Comparison of ENCODE assay signal across 8 cellular contexts in genomic region chr6:42891199-42891722, GRCh38. TPM values are rescaled to one million over a fixed set of nuclear protein-coding genes. Genes with fewer than 3 reads are reported as not detected.
DNase-seq lines count a peak whose midpoint lies in the region; ATAC-seq and TF ChIP-seq lines count a peak whose summit lies in the region.

No MANE protein-coding gene starts in this region.

- H3K4me3 ChIP-seq in left ventricle myocardium inferior (peak overlapping the region; percentile 97), skeletal muscle cell (ENCODE audit: low read depth, low read length) (peak overlapping the region; percentile 81)

- intact Hi-C loops in left ventricle myocardium inferior (cut with micrococcal nuclease), result no loop called here

- TF ChIP-seq CTCF in GM13976 (IDR thresholded peaks at IDR 0.05; ENCODE audit: borderline replicate concordance, control extremely low read depth, extremely low read depth, insufficient read depth, missing control alignments) (no peak), WTC11 (IDR thresholded peaks at IDR 0.05) (no peak), left ventricle myocardium inferior (IDR thresholded peaks at IDR 0.05; ENCODE audit: borderline replicate concordance) (no peak), GM20000 (IDR thresholded peaks at IDR 0.05; ENCODE audit: extremely low read depth, missing control alignments) (no peak)

- in situ Hi-C loops in GM13976 (cut with MboI; ENCODE audit: low sequenced_read_pairs, unreplicated experiment), result no loop called here

- H3K36me3 Mint-ChIP-seq in WTC11, result peaks cover 15% of the 10 kb centered on the region

- H3K4me1 Mint-ChIP-seq in WTC11, result peaks cover 13% of the 10 kb centered on the region

- DNase-seq in GM13976 (ENCODE audit: low spot score) (peak; percentile 2), WTC11 (ENCODE audit: low spot score) (no peak), left ventricle myocardium inferior (no peak), skeletal muscle cell (ENCODE audit: low read depth) (no peak), islet precursor cell (no peak), GM20000 (ENCODE audit: low spot score) (no peak)

- peak overlapping the region; percentile 87 for H3K4me3 Mint-ChIP-seq in WTC11

- no peaks in the 10 kb centered on the region for H3K9me3 Mint-ChIP-seq in WTC11

- H3K4me1 ChIP-seq in left ventricle myocardium inferior, result peaks cover 38% of the 10 kb centered on the region

- no peaks in the 10 kb centered on the region for H3K27me3 Mint-ChIP-seq in WTC11 (ENCODE audit: low read depth)

- POLR2A ChIA-PET in WTC11 (lab: Charles Lee), result interaction anchor here (0.8 to 2.4 kb wide), 5 partner anchors 11 to 356 kb away, joined by 3 to 19 read pairs (median 4); partner anchors contain the start of genes PPP2R5D, RPL7L1 and TBCC

- peak overlapping the region; percentile 95 for H3K27ac ChIP-seq in left ventricle myocardium inferior (replicated peaks)

- no peak for ATAC-seq in WTC11
- no peak for ATAC-seq in GM21515 (IDR thresholded peaks at IDR 0.05; ENCODE audit: unreplicated experiment)
- no peak for ATAC-seq in GM19463 (IDR thresholded peaks at IDR 0.05; ENCODE audit: unreplicated experiment)

- CTCF ChIA-PET in WTC11 (lab: Charles Lee), result interaction anchor here (0.6 to 2.0 kb wide), 4 partner anchors 10 to 229 kb away, joined by 3 to 6 read pairs (median 4); no protein-coding TSS in a partner anchor

- H3K27ac Mint-ChIP-seq in WTC11, result peak overlapping the region; percentile 89

- no peaks in the 10 kb centered on the region for H3K9me3 ChIP-seq in left ventricle myocardium inferior (replicated peaks)

- H3K27me3 ChIP-seq in left ventricle myocardium inferior (ENCODE audit: low read depth), result no peaks in the 10 kb centered on the region

- H3K36me3 ChIP-seq in left ventricle myocardium inferior, result peaks cover 20% of the 10 kb centered on the region

TF ChIP-seq in WTC11, 78 proteins besides CTCF, POLR2A, EP300 and RAD21:
- no peak for TF ChIP-seq NFE2L1 (CRISPR knock-in tag; IDR thresholded peaks at IDR 0.05)
- TF ChIP-seq ZNF121 (CRISPR knock-in tag; IDR thresholded peaks at IDR 0.05), result peak; percentile 93

RNA-seq across cellular contexts. Expression of gene RPL7L1, which starts 11.8 kb away (rescaled TPM):
- 91.4 to 107 TPM (median 93.0 TPM) in 3 replicates for total RNA-seq in WTC11 (2021)
- total RNA-seq in left ventricle myocardium inferior, result 42.2 TPM

RNA-seq across cellular contexts. Expression of gene PTCRA, which starts 24.6 kb away (rescaled TPM):
- total RNA-seq in WTC11 (2021) (not detected in 3 replicates), left ventricle myocardium inferior (not detected)

RNA-seq across cellular contexts. Expression of gene CNPY3, which starts 38.0 kb away (rescaled TPM):
- total RNA-seq in WTC11 (2021) (67.0 to 88.7 TPM (median 86.5 TPM) in 3 replicates), left ventricle myocardium inferior (20.1 TPM)
